Comparison of ENCODE assay signal across 29 cellular contexts in the genomic region with DNA sequence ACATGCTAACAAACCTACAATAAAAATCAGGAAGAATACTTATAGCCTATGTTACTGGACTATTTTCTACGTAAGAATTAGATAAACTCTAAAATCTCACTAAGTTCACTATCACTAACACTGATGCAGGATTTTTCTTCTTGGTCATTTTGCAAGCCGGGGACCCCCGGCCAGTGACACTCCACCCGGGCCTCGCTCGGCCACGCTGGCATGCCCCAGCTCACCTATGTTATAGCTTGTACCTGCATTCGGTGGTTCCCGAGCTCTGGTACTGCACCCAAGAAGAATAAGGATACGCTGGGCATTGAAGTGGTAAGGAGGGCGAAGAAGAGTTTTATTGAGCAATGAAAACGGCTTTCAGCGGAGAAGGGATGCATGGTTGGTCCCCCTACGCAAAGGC.
"Had no signal": no experiment of that assay in that cellular context is flagged by ENCODE, and none has a peak within 500 bp of the region (broad histone marks: within the 10 kb centered on the region; RNA-seq: fewer than 3 reads in every experiment).

No MANE protein-coding gene starts in this region.

- H3K27me3 ChIP-seq: stomach, suprapubic skin, testis, thyroid gland, tibial artery, tibial nerve, transverse colon, upper lobe of left lung, upper lobe of right lung, uterus, vagina had no signal

- H3K4me1 Mint-ChIP-seq: stimulated activated effector memory CD8-positive, alpha-beta T cell treated with anti-CD3 and anti-CD28 coated beads, Interleukin-12 subunit alpha, Interleukin-12 subunit beta, amount 100 ng/mL, for 72 hours; stimulated activated memory B cell treated with anti-CD40 and anti-IgM and Interleukin-4, amounts not matched to agents 10 μg/mL and 1 μg/mL and 100 μg/mL, for 72 hours; stimulated activated naive B cell treated with anti-CD40 and anti-IgM and Interleukin-4, amounts not matched to agents 10 μg/mL and 1 μg/mL and 100 μg/mL, for 72 hours; stimulated activated naive CD8-positive, alpha-beta T cell treated with anti-CD3 and anti-CD28 coated beads, Interleukin-15, amount 100 ng/mL, for 72 hours had no signal

- H3K27me3 Mint-ChIP-seq: stimulated activated memory B cell treated with anti-CD40 and anti-IgM and Interleukin-4, amounts not matched to agents 10 μg/mL and 1 μg/mL and 100 μg/mL, for 72 hours; stimulated activated naive B cell treated with anti-CD40 and anti-IgM and Interleukin-4, amounts not matched to agents 10 μg/mL and 1 μg/mL and 100 μg/mL, for 72 hours; stimulated activated naive CD8-positive, alpha-beta T cell treated with anti-CD3 and anti-CD28 coated beads, Interleukin-15, amount 100 ng/mL, for 72 hours; stimulated activated naive CD8-positive, alpha-beta T cell treated with anti-CD3 and anti-CD28 coated beads, Interleukin-15, Interleukin-2, amounts not matched to agents 100 ng/mL and 50 ng/mL, for 24 hours; type B pancreatic cell had no signal

- H3K4me3 ChIP-seq: stomach, suprapubic skin, thoracic aorta, thyroid gland, tibial artery, tibial nerve, transverse colon, upper lobe of left lung, upper lobe of right lung, uterus, vagina had no signal

- H3K9me3 Mint-ChIP-seq: stimulated activated memory B cell treated with anti-CD40 and anti-IgM and Interleukin-4, amounts not matched to agents 10 μg/mL and 1 μg/mL and 100 μg/mL, for 72 hours; stimulated activated naive CD8-positive, alpha-beta T cell treated with anti-CD3 and anti-CD28 coated beads, Interleukin-15, Interleukin-2, amounts not matched to agents 100 ng/mL and 50 ng/mL, for 24 hours; type B pancreatic cell had no signal

- H3K27ac ChIP-seq: stomach, suprapubic skin, testis, thoracic aorta, tibial artery, tibial nerve, transverse colon, upper lobe of left lung, upper lobe of right lung, vagina had no signal

- H3K9me3 ChIP-seq: stomach, suprapubic skin, testis, thoracic aorta, thyroid gland, tibial artery, tibial nerve, transverse colon, upper lobe of left lung, upper lobe of right lung, uterus, vagina had no signal

- H3K36me3 ChIP-seq: stomach, suprapubic skin, thoracic aorta, thyroid gland, tibial artery, tibial nerve, transverse colon, upper lobe of left lung, upper lobe of right lung, uterus, vagina had no signal

- DNase-seq: stimulated activated CD4-positive, alpha-beta T cell treated with anti-CD3 and anti-CD28 coated beads, Interleukin-2, amount 100 ng/mL, for 48 hours; stimulated activated CD4-positive, alpha-beta T cell treated with anti-CD3 and anti-CD28 coated beads, Interleukin-4, amount 100 ng/mL, for 1 hour; stimulated activated CD4-positive, alpha-beta T cell treated with anti-CD3 and anti-CD28 coated beads, Interleukin-4, amount 100 ng/mL, for 24 hours; stimulated activated CD4-positive, alpha-beta T cell treated with anti-CD3 and anti-CD28 coated beads, Interleukin-4, amount 100 ng/mL, for 4 hours; stimulated activated CD8-positive, alpha-beta memory T cell treated with anti-CD3 and anti-CD28 coated beads, Interleukin-4, amount 100 ng/mL, for 48 hours; stimulated activated naive B cell treated with anti-CD40 and anti-IgM and Interleukin-4, amounts not matched to agents 10 μg/mL and 1 μg/mL and 100 μg/mL, for 72 hours; stimulated activated naive CD4-positive, alpha-beta T cell; stimulated activated naive CD4-positive, alpha-beta T cell treated with Interleukin-2 at 50 U/mL for 16 hours; stimulated activated naive CD8-positive, alpha-beta T cell treated with anti-CD3 and anti-CD28 coated beads, Interleukin-15, amount 100 ng/mL, for 72 hours; stimulated activated naive CD8-positive, alpha-beta T cell treated with anti-CD3 and anti-CD28 coated beads, Interleukin-15, Interleukin-2, amounts not matched to agents 100 U/mL and 50 U/mL, for 24 hours; stomach; substantia nigra; testis; thyroid gland; tibial artery; transverse colon; trophoblast cell; upper lobe of right lung; uterus had no signal

- ATAC-seq: stimulated activated effector memory CD8-positive, alpha-beta T cell treated with anti-CD3 and anti-CD28 coated beads, Interleukin-12 subunit alpha, Interleukin-12 subunit beta, amount 100 ng/mL, for 72 hours; stimulated activated memory B cell treated with anti-CD40 and anti-IgM and Interleukin-4, amounts not matched to agents 10 μg/mL and 1 μg/mL and 100 μg/mL, for 72 hours; stimulated activated naive B cell treated with anti-CD40 and anti-IgM and Interleukin-4, amounts not matched to agents 10 μg/mL and 1 μg/mL and 100 μg/mL, for 72 hours; stimulated activated naive CD8-positive, alpha-beta T cell treated with anti-CD3 and anti-CD28 coated beads, Interleukin-15, amount 100 ng/mL, for 72 hours; stimulated activated naive CD8-positive, alpha-beta T cell treated with anti-CD3 and anti-CD28 coated beads, Interleukin-15, Interleukin-2, amounts not matched to agents 100 U/mL and 50 U/mL, for 24 hours; upper lobe of right lung had no signal

- H3K4me3 Mint-ChIP-seq: stimulated activated effector memory CD8-positive, alpha-beta T cell treated with anti-CD3 and anti-CD28 coated beads, Interleukin-12 subunit alpha, Interleukin-12 subunit beta, amount 100 ng/mL, for 72 hours; stimulated activated memory B cell treated with anti-CD40 and anti-IgM and Interleukin-4, amounts not matched to agents 10 μg/mL and 1 μg/mL and 100 μg/mL, for 72 hours; stimulated activated naive B cell treated with anti-CD40 and anti-IgM and Interleukin-4, amounts not matched to agents 10 μg/mL and 1 μg/mL and 100 μg/mL, for 72 hours; stimulated activated naive CD8-positive, alpha-beta T cell treated with anti-CD3 and anti-CD28 coated beads, Interleukin-15, amount 100 ng/mL, for 72 hours; stimulated activated naive CD8-positive, alpha-beta T cell treated with anti-CD3 and anti-CD28 coated beads, Interleukin-15, Interleukin-2, amounts not matched to agents 100 ng/mL and 50 ng/mL, for 24 hours; type B pancreatic cell had no signal

- H3K27ac Mint-ChIP-seq: stimulated activated effector memory CD8-positive, alpha-beta T cell treated with anti-CD3 and anti-CD28 coated beads, Interleukin-12 subunit alpha, Interleukin-12 subunit beta, amount 100 ng/mL, for 72 hours; stimulated activated memory B cell treated with anti-CD40 and anti-IgM and Interleukin-4, amounts not matched to agents 10 μg/mL and 1 μg/mL and 100 μg/mL, for 72 hours; stimulated activated naive B cell treated with anti-CD40 and anti-IgM and Interleukin-4, amounts not matched to agents 10 μg/mL and 1 μg/mL and 100 μg/mL, for 72 hours; stimulated activated naive CD8-positive, alpha-beta T cell treated with anti-CD3 and anti-CD28 coated beads, Interleukin-15, amount 100 ng/mL, for 72 hours; stimulated activated naive CD8-positive, alpha-beta T cell treated with anti-CD3 and anti-CD28 coated beads, Interleukin-15, Interleukin-2, amounts not matched to agents 100 ng/mL and 50 ng/mL, for 24 hours; type B pancreatic cell had no signal

- H3K4me1 ChIP-seq: testis, transverse colon, upper lobe of left lung, upper lobe of right lung, uterus, vagina had no signal

- FAIRE-seq: urothelium cell line had no signal

- H3K36me3 Mint-ChIP-seq: stimulated activated effector memory CD8-positive, alpha-beta T cell treated with anti-CD3 and anti-CD28 coated beads, Interleukin-12 subunit alpha, Interleukin-12 subunit beta, amount 100 ng/mL, for 72 hours; stimulated activated memory B cell treated with anti-CD40 and anti-IgM and Interleukin-4, amounts not matched to agents 10 μg/mL and 1 μg/mL and 100 μg/mL, for 72 hours; stimulated activated naive B cell treated with anti-CD40 and anti-IgM and Interleukin-4, amounts not matched to agents 10 μg/mL and 1 μg/mL and 100 μg/mL, for 72 hours; type B pancreatic cell had no signal
